Comparison of ENCODE assay signal across 1 cellular context in genomic region chr20:50438986-50439407, GRCh38.
A peak's percentile ranks its signal among the peaks of the same experiment; 100 is the strongest.
TF ChIP-seq lines count a peak whose summit lies in the region.

No MANE protein-coding gene starts in this region.

TF ChIP-seq in HepG2, 621 proteins besides CTCF, POLR2A, EP300 and RAD21 (continued from another document):
- TF ChIP-seq, protein P1, sequence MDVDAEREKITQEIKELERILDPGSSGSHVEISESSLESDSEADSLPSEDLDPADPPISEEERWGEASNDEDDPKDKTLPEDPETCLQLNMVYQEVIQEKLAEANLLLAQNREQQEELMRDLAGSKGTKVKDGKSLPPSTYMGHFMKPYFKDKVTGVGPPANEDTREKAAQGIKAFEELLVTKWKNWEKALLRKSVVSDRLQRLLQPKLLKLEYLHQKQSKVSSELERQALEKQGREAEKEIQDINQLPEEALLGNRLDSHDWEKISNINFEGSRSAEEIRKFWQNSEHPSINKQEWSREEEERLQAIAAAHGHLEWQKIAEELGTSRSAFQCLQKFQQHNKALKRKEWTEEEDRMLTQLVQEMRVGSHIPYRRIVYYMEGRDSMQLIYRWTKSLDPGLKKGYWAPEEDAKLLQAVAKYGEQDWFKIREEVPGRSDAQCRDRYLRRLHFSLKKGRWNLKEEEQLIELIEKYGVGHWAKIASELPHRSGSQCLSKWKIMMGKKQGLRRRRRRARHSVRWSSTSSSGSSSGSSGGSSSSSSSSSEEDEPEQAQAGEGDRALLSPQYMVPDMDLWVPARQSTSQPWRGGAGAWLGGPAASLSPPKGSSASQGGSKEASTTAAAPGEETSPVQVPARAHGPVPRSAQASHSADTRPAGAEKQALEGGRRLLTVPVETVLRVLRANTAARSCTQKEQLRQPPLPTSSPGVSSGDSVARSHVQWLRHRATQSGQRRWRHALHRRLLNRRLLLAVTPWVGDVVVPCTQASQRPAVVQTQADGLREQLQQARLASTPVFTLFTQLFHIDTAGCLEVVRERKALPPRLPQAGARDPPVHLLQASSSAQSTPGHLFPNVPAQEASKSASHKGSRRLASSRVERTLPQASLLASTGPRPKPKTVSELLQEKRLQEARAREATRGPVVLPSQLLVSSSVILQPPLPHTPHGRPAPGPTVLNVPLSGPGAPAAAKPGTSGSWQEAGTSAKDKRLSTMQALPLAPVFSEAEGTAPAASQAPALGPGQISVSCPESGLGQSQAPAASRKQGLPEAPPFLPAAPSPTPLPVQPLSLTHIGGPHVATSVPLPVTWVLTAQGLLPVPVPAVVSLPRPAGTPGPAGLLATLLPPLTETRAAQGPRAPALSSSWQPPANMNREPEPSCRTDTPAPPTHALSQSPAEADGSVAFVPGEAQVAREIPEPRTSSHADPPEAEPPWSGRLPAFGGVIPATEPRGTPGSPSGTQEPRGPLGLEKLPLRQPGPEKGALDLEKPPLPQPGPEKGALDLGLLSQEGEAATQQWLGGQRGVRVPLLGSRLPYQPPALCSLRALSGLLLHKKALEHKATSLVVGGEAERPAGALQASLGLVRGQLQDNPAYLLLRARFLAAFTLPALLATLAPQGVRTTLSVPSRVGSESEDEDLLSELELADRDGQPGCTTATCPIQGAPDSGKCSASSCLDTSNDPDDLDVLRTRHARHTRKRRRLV (CRISPR knock-in tag; IDR thresholded peaks at IDR 0.05) = no peak
- TF ChIP-seq XRCC5 (optimal IDR thresholded peaks at IDR 0.05; ENCODE audit: low read length) (peak; percentile 30), PPARG (CRISPR knock-in tag; conservative IDR thresholded peaks at IDR 0.05) (0 out of 2 replicates have a peak, but pooled peaks have one; percentile 15), GABPB1 (CRISPR knock-in tag; IDR thresholded peaks at IDR 0.05) (peak; percentile 19; the same call in 1 of the 2 replicates), ZNF672 (CRISPR knock-in tag; IDR thresholded peaks at IDR 0.05) (no peak), ZNF281 (CRISPR knock-in tag; IDR thresholded peaks at IDR 0.05; ENCODE audit: borderline replicate concordance) (no peak), ZNF543 (CRISPR knock-in tag; IDR thresholded peaks at IDR 0.05) (peak; percentile 28; the same call in 1 of the 2 replicates), ZNF180 (CRISPR knock-in tag; IDR thresholded peaks at IDR 0.05; ENCODE audit: borderline replicate concordance, low read depth) (no peak), KLF12 (CRISPR knock-in tag; IDR thresholded peaks at IDR 0.05; ENCODE audit: borderline replicate concordance) (no peak), ZBTB38 (CRISPR knock-in tag; IDR thresholded peaks at IDR 0.05) (0 out of 2 replicates have a peak, but pooled peaks have one; percentile 22), ESRRA (CRISPR knock-in tag; IDR thresholded peaks at IDR 0.05; ENCODE audit: low read depth) (no peak), ETV5 (CRISPR knock-in tag; IDR thresholded peaks at IDR 0.05; ENCODE audit: borderline replicate concordance) (no peak), GATA4 (IDR thresholded peaks at IDR 0.05; ENCODE audit: borderline replicate concordance, low read depth) (no peak), FOSL1 (CRISPR knock-in tag; IDR thresholded peaks at IDR 0.05; ENCODE audit: borderline replicate concordance) (0 out of 2 replicates have a peak, but pooled peaks have one; percentile 19), HNRNPL (IDR thresholded peaks at IDR 0.05; ENCODE audit: low read depth, low read length) (peak; percentile 89; the same call in 1 of the 2 replicates), KDM1A (CRISPR knock-in tag; IDR thresholded peaks at IDR 0.05) (0 out of 2 replicates have a peak, but pooled peaks have one; percentile 9), TEAD3 (CRISPR knock-in tag; optimal IDR thresholded peaks at IDR 0.05; ENCODE audit: borderline replicate concordance) (peak; percentile 5), ZSCAN29 (CRISPR knock-in tag; conservative IDR thresholded peaks at IDR 0.05) (no peak), CHD2 (IDR thresholded peaks at IDR 0.05; ENCODE audit: low read depth, low read length) (no peak), FOSL2 (CRISPR knock-in tag; IDR thresholded peaks at IDR 0.05) (peak; percentile 65), ATF7-NPFF (CRISPR knock-in tag; IDR thresholded peaks at IDR 0.05; ENCODE audit: low read depth) (no peak), ELF3 (CRISPR knock-in tag; IDR thresholded peaks at IDR 0.05) (peak; percentile 13; the same call in 1 of the 2 replicates), XBP1 (CRISPR knock-in tag; IDR thresholded peaks at IDR 0.05) (no peak), NPAS2 (CRISPR knock-in tag; IDR thresholded peaks at IDR 0.05; ENCODE audit: borderline replicate concordance) (no peak)
- TF ChIP-seq, protein P2, sequence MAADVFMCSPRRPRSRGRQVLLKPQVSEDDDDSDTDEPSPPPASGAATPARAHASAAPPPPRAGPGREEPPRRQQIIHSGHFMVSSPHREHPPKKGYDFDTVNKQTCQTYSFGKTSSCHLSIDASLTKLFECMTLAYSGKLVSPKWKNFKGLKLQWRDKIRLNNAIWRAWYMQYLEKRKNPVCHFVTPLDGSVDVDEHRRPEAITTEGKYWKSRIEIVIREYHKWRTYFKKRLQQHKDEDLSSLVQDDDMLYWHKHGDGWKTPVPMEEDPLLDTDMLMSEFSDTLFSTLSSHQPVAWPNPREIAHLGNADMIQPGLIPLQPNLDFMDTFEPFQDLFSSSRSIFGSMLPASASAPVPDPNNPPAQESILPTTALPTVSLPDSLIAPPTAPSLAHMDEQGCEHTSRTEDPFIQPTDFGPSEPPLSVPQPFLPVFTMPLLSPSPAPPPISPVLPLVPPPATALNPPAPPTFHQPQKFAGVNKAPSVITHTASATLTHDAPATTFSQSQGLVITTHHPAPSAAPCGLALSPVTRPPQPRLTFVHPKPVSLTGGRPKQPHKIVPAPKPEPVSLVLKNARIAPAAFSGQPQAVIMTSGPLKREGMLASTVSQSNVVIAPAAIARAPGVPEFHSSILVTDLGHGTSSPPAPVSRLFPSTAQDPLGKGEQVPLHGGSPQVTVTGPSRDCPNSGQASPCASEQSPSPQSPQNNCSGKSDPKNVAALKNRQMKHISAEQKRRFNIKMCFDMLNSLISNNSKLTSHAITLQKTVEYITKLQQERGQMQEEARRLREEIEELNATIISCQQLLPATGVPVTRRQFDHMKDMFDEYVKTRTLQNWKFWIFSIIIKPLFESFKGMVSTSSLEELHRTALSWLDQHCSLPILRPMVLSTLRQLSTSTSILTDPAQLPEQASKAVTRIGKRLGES (CRISPR knock-in tag; IDR thresholded peaks at IDR 0.05; ENCODE audit: borderline replicate concordance) = no peak
- TF ChIP-seq, protein P3, sequence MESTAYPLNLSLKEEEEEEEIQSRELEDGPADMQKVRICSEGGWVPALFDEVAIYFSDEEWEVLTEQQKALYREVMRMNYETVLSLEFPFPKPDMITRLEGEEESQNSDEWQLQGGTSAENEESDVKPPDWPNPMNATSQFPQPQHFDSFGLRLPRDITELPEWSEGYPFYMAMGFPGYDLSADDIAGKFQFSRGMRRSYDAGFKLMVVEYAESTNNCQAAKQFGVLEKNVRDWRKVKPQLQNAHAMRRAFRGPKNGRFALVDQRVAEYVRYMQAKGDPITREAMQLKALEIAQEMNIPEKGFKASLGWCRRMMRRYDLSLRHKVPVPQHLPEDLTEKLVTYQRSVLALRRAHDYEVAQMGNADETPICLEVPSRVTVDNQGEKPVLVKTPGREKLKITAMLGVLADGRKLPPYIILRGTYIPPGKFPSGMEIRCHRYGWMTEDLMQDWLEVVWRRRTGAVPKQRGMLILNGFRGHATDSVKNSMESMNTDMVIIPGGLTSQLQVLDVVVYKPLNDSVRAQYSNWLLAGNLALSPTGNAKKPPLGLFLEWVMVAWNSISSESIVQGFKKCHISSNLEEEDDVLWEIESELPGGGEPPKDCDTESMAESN (CRISPR knock-in tag; conservative IDR thresholded peaks at IDR 0.05) = no peak
